Comparison of ENCODE assay signal across 8 cellular contexts in the genomic region with DNA sequence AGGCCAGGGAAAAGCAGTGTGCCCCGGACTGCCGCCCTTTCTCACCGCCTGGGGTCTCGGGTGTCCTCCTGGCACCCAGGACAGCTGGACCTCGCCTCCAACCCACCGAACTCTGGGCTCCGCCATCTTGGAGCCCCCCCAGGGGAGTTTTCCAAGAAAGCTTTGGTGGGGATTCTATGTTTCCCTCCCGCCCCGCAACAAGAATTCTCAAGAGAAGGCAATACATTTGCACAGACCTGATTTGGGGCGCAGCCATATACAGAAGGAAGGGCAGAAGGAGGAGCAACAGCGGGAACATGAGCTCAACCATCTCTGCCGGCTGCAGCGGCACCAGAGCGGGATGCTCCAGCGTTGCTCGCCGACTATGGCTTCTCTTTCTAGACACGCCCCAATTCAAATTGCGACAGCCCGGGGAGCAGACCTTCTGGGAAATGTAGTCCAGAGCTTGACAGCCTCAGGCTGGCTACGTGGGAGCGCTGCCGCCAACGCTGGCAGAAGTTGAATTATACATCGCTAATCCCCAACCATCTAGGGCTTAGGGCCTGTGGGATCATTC.
A peak's percentile ranks its signal among the peaks of the same experiment; 100 is the strongest.
DNase-seq lines count a peak whose midpoint lies in the region; ATAC-seq and FAIRE-seq lines count a peak whose summit lies in the region.

A gene with protein sequence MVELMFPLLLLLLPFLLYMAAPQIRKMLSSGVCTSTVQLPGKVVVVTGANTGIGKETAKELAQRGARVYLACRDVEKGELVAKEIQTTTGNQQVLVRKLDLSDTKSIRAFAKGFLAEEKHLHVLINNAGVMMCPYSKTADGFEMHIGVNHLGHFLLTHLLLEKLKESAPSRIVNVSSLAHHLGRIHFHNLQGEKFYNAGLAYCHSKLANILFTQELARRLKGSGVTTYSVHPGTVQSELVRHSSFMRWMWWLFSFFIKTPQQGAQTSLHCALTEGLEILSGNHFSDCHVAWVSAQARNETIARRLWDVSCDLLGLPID (minus strand): TSS at position 371 of the 556 bp plus-strand sequence. CDS start 61 bp downstream, at position 310.

- H3K27me3 Mint-ChIP-seq in central memory CD8-positive, alpha-beta T cell, result no peaks in the 10 kb centered on the region

- peak; percentile 70 for FAIRE-seq in islet of Langerhans (lab: Jason Lieb, UNC)

- peak within 1 kb of the TSS; percentile 49 for H3K27ac Mint-ChIP-seq in central memory CD8-positive, alpha-beta T cell (ENCODE audit: low read depth)

- H3K4me1 Mint-ChIP-seq in central memory CD8-positive, alpha-beta T cell, result peaks cover 15% of the 10 kb centered on the region

- no peaks in the 10 kb centered on the region for H3K9me3 Mint-ChIP-seq in central memory CD8-positive, alpha-beta T cell

- H3K4me3 Mint-ChIP-seq in central memory CD8-positive, alpha-beta T cell, result peak within 1 kb of the TSS; percentile 83

- peaks cover 18% of the 10 kb centered on the region for H3K36me3 Mint-ChIP-seq in central memory CD8-positive, alpha-beta T cell (ENCODE audit: insufficient read depth)

- ATAC-seq in GM18909 (IDR thresholded peaks at IDR 0.05; ENCODE audit: poor library complexity, unreplicated experiment), result peak; percentile 89
- ATAC-seq in HG03175 (IDR thresholded peaks at IDR 0.05; ENCODE audit: unreplicated experiment), result peak; percentile 88
- ATAC-seq in central memory CD8-positive, alpha-beta T cell (replicated peaks; ENCODE audit: extremely low read depth, poor library complexity, severe bottlenecking), result peak; percentile 95

- DNase-seq in AG08395 (ENCODE audit: low spot score), result peak; percentile 92
- DNase-seq in NCI-H345 (lab: John Stamatoyannopoulos, UW), result peak; percentile 94
- DNase-seq in activated CD4-positive, CD25-positive, alpha-beta regulatory T cell treated with anti-CD3 and anti-CD28 coated beads, Interleukin-2, amount 50 U/mL, for 16 hours (ENCODE audit: low read depth, low spot score), result peak; percentile 68
- peak; percentile 57 to 71 for DNase-seq in central memory CD8-positive, alpha-beta T cell (ENCODE audit: low spot score in 2 of 2)
- peak; percentile 72 for DNase-seq in stimulated activated CD4-positive, alpha-beta T cell treated with anti-CD3 and anti-CD28 coated beads, Interleukin-12 subunit alpha, Interleukin-12 subunit beta, amount 100 ng/mL, for 4 hours

Comparison
In these comparisons a context has a peak if more than half of its experiments do, and no peak if none do; other contexts are left out.
1. Peak in every context shown above with its lines: DNase-seq and ATAC-seq.